8 cellular contexts compared by ENCODE assay signal in genomic region chr9:129835128-129835859, GRCh38. TPM values are rescaled to one million over a fixed set of nuclear protein-coding genes. Genes with fewer than 3 reads are reported as not detected.
A peak's percentile ranks its signal among the peaks of the same experiment; 100 is the strongest.
DNase-seq lines count a peak whose midpoint lies in the region; ATAC-seq and TF ChIP-seq lines count a peak whose summit lies in the region.

C9orf78 (minus strand) TSS chr9:129835275; CDS start chr9:129835221, 54 bp downstream.
USP20 (plus strand) TSS chr9:129835458; CDS start chr9:129852556, 17,098 bp downstream.

- H3F3A ChIP-seq in SK-N-SH (replicated peaks; ENCODE audit: insufficient read depth), result peaks cover 17% of the 10 kb centered on the region

- H3K4me2 ChIP-seq in SK-N-SH, result peak within 1 kb of the TSS; percentile 91

- no peaks in the 10 kb centered on the region for H3K9me2 ChIP-seq in SK-N-SH

- H3K9me3 ChIP-seq in SK-N-SH, result no peaks in the 10 kb centered on the region

- peak within 1 kb of the TSS; percentile 82 for H3K9ac ChIP-seq in SK-N-SH

- peaks cover 40% of the 10 kb centered on the region for H3K79me2 ChIP-seq in SK-N-SH (ENCODE audit: insufficient read depth)

- H3K4me1 ChIP-seq in SK-N-SH (ENCODE audit: control insufficient read depth in 1 of 2, insufficient read depth in 2 of 2, low read depth in 1 of 2, low read length in 1 of 2), result peaks cover 18 to 35% of the 10 kb centered on the region in 2 experiments

- H3K27me3 ChIP-seq in GM06990 (replicated peaks; ENCODE audit: control insufficient read depth, insufficient read depth, low read length), result no peaks in the 10 kb centered on the region
- H3K27me3 ChIP-seq in SK-N-SH (ENCODE audit: insufficient read depth), result no peaks in the 10 kb centered on the region

- no peak for TF ChIP-seq EP300 in SK-N-SH (IDR thresholded peaks at IDR 0.05; ENCODE audit: borderline replicate concordance in 1 of 2, low read depth in 1 of 2, low read length in 1 of 2)

- peak; percentile 91 for ATAC-seq in HG02588 (IDR thresholded peaks at IDR 0.05; ENCODE audit: unreplicated experiment)

- peak within 1 kb of the TSS; percentile 85 for H2AFZ ChIP-seq in SK-N-SH (ENCODE audit: low read depth)

- POLR2A ChIA-PET in SK-N-SH (lab: Yijun Ruan, JAX), result interaction anchor here (0.8 kb wide), 2 partner anchors 9 to 17 kb away, joined by 4 to 5 read pairs; no protein-coding TSS in a partner anchor

- no peak for TF ChIP-seq RAD21 in SK-N-SH (IDR thresholded peaks at IDR 0.05; ENCODE audit: low read length)

- H3K36me3 ChIP-seq in GM06990 (ENCODE audit: control insufficient read depth, insufficient read depth, low read length) (peaks cover 3% of the 10 kb centered on the region), SK-N-SH (replicated peaks in 1 of 2; ENCODE audit: control insufficient read depth in 1 of 2, insufficient read depth in 2 of 2, low read length in 1 of 2) (peaks cover 20 to 26% of the 10 kb centered on the region in 2 experiments)

- peak within 1 kb of the TSS; percentile 57 to 67 for H3K27ac ChIP-seq in SK-N-SH (ENCODE audit: low read depth in 2 of 2, low read length in 1 of 2)

- TF ChIP-seq CTCF in GM06990 (IDR thresholded peaks at IDR 0.05; ENCODE audit: insufficient read depth, low read length, poor library complexity, severe bottlenecking), result no peak
- TF ChIP-seq CTCF in SK-N-SH (IDR thresholded peaks at IDR 0.05), result no peak

- DNase-seq in GM06990 (ENCODE audit: extremely low read depth, insufficient read length) (peak; percentile 98), NCI-H1092 (lab: John Stamatoyannopoulos, UW) (peak; percentile 97), SK-N-SH (peak; percentile 100), globus pallidus (ENCODE audit: low spot score) (peak; percentile 95), nucleus accumbens (lab: John Stamatoyannopoulos, UW) (peak; percentile 33 to 97 (median 90)), superior temporal gyrus (ENCODE audit: extremely low spot score) (peak; percentile 97)
- DNase-seq in activated naive CD4-positive, alpha-beta T cell treated with anti-CD3 and anti-CD28 coated beads, Interleukin-2, amount 50 U/mL, for 16 hours, result peak; percentile 97

- WGBS in SK-N-SH (ENCODE audit: low lambda C conversion rate), result 0% methylated on average over 11 of the region's 81 CpGs

- H4K20me1 ChIP-seq in SK-N-SH (ENCODE audit: insufficient read depth), result no peaks in the 10 kb centered on the region

- CTCF ChIA-PET in SK-N-SH (lab: Yijun Ruan, JAX), result interaction anchor here (1.5 kb wide), 1 partner anchor 50 kb away, joined by 4 read pairs; no protein-coding TSS in a partner anchor

- H3K4me3 ChIP-seq in GM06990 (replicated peaks; ENCODE audit: low read depth, low read length), result peak within 1 kb of the TSS; percentile 83
- H3K4me3 ChIP-seq in SK-N-SH (ENCODE audit: low read depth in 2 of 2, low read length in 1 of 2), result peak within 1 kb of the TSS; percentile 84 to 88

TF ChIP-seq in SK-N-SH, 30 proteins besides CTCF, POLR2A, EP300 and RAD21 (continues in another document):
- TF ChIP-seq REST (IDR thresholded peaks at IDR 0.05; ENCODE audit: low read depth, low read length), result peak; percentile 12; the same call in 1 of the 2 replicates
- peak; percentile 76 for TF ChIP-seq GABPA (IDR thresholded peaks at IDR 0.05; ENCODE audit: low read depth)
- TF ChIP-seq TEAD4 (IDR thresholded peaks at IDR 0.05; ENCODE audit: borderline replicate concordance, insufficient read depth), result no peak
- no peak for TF ChIP-seq TCF12 (IDR thresholded peaks at IDR 0.05)
- no peak for TF ChIP-seq GATA2 (CRISPR knock-in tag; IDR thresholded peaks at IDR 0.05)
- TF ChIP-seq FOXM1 (IDR thresholded peaks at IDR 0.05; ENCODE audit: low read depth), result no peak
- peak; percentile 83 for TF ChIP-seq ELF1 (IDR thresholded peaks at IDR 0.05)
- no peak for TF ChIP-seq FOXJ3 (CRISPR knock-in tag; IDR thresholded peaks at IDR 0.05)
- TF ChIP-seq RCOR1 (IDR thresholded peaks at IDR 0.05; ENCODE audit: low read length), result 0 out of 2 replicates have a peak, but pooled peaks have one; percentile 11
- TF ChIP-seq MEF2A (IDR thresholded peaks at IDR 0.05; ENCODE audit: borderline replicate concordance, low read depth), result no peak
- no peak for TF ChIP-seq EZH2phosphoT487 (IDR thresholded peaks at IDR 0.05; ENCODE audit: borderline replicate concordance, low read depth)
- peak; percentile 61 for TF ChIP-seq NRF1 (IDR thresholded peaks at IDR 0.05; ENCODE audit: low read depth, low read length)
- TF ChIP-seq CHD2 (IDR thresholded peaks at IDR 0.05; ENCODE audit: low read length, partially characterized antibody), result peak; percentile 56
- no peak for TF ChIP-seq SMC3 (IDR thresholded peaks at IDR 0.05; ENCODE audit: low read depth, low read length)
- TF ChIP-seq YY1 (IDR thresholded peaks at IDR 0.05; ENCODE audit: low read depth), result no peak; the same call in 1 of the 2 replicates
- TF ChIP-seq ZBTB33 (IDR thresholded peaks at IDR 0.05; ENCODE audit: borderline replicate concordance, low read depth), result no peak
- peak; percentile 97 for TF ChIP-seq PBX3 (IDR thresholded peaks at IDR 0.05)
- no peak for TF ChIP-seq NFIC (IDR thresholded peaks at IDR 0.05; ENCODE audit: borderline replicate concordance)
- TF ChIP-seq RXRA (IDR thresholded peaks at IDR 0.05; ENCODE audit: borderline replicate concordance, low read depth), result no peak
- no peak for TF ChIP-seq IRF3 (IDR thresholded peaks at IDR 0.05; ENCODE audit: low read depth, low read length)
- TF ChIP-seq JUND (IDR thresholded peaks at IDR 0.05), result no peak

RNA-seq across cellular contexts. Expression of gene C9orf78, which starts in this region (rescaled TPM):
- polyA plus RNA-seq in SK-N-SH (2012; rRNA removed), result 59.2 and 70.8 TPM in 2 replicates
- 95.1 and 121 TPM in 2 replicates for polyA plus RNA-seq in SK-N-SH (2012; cell fraction: cytosol; rRNA removed)
- polyA plus RNA-seq in SK-N-SH (2012; cell fraction: nucleus; rRNA removed), result 9.8 and 19.0 TPM in 2 replicates

RNA-seq across cellular contexts. Expression of gene USP20, which starts in this region (rescaled TPM):
- 17.7 and 22.5 TPM in 2 replicates for polyA plus RNA-seq in SK-N-SH (2012; rRNA removed)
- 5.7 and 9.7 TPM in 2 replicates for polyA plus RNA-seq in SK-N-SH (2012; cell fraction: cytosol; rRNA removed)
- 74.9 and 88.3 TPM in 2 replicates for polyA plus RNA-seq in SK-N-SH (2012; cell fraction: nucleus; rRNA removed)

Comparison
In these comparisons a context has a peak if more than half of its experiments do, and no peak if none do; other contexts are left out.
1. Peak in every context shown above with its lines: DNase-seq, ATAC-seq, H3K4me3 ChIP-seq and H3K27ac ChIP-seq.